Comparison of ENCODE assay signal across 1 cellular context in genomic region chr11:27362749-27363575, GRCh38.
A peak's percentile ranks its signal among the peaks of the same experiment; 100 is the strongest.
TF ChIP-seq lines count a peak whose summit lies in the region.

CCDC34 (minus strand) TSS chr11:27363215; CDS start chr11:27363194, 21 bp downstream.

TF ChIP-seq in K562, 482 proteins besides CTCF, POLR2A, EP300 and RAD21 (continued from another document):
- TF ChIP-seq PKNOX1 (IDR thresholded peaks at IDR 0.05) (no peak), SNAPC5 (CRISPR knock-in tag; IDR thresholded peaks at IDR 0.05) (no peak), ZNF239 (CRISPR knock-in tag; IDR thresholded peaks at IDR 0.05) (peak; percentile 30; the same call in 1 of the 2 replicates), MNT (conservative IDR thresholded peaks at IDR 0.05) (peak; percentile 90 to 95), RUNX1 (IDR thresholded peaks at IDR 0.05; ENCODE audit: low read depth) (no peak), ZNF232 (CRISPR knock-in tag; IDR thresholded peaks at IDR 0.05) (no peak), RFX1 (IDR thresholded peaks at IDR 0.05) (peak; percentile 99), ZNF41 (CRISPR knock-in tag; conservative IDR thresholded peaks at IDR 0.05) (no peak), TAF1 (IDR thresholded peaks at IDR 0.05; ENCODE audit: control insufficient read depth, extremely low read depth, insufficient read depth, low read length, severe bottlenecking) (peak; percentile 67), CREM (IDR thresholded peaks at IDR 0.05; ENCODE audit: low read depth) (peak; percentile 28; the same call in 1 of the 2 replicates), REST (CRISPR knock-in tag; IDR thresholded peaks at IDR 0.05; ENCODE audit: low read depth) (0 out of 2 replicates have a peak, but pooled peaks have one; percentile 25), ZNF511 (CRISPR knock-in tag; IDR thresholded peaks at IDR 0.05) (peak; percentile 68; the same call in 1 of the 2 replicates), SMARCC2 (IDR thresholded peaks at IDR 0.05; ENCODE audit: low read depth) (no peak), ARID2 (IDR thresholded peaks at IDR 0.05) (no peak), ZNF175 (CRISPR knock-in tag; IDR thresholded peaks at IDR 0.05; ENCODE audit: low read depth) (peak; percentile 24; the same call in 1 of the 2 replicates), TGIF2 (CRISPR knock-in tag; IDR thresholded peaks at IDR 0.05) (peak; percentile 58; the same call in 1 of the 2 replicates), ZC3H4 (CRISPR knock-in tag; IDR thresholded peaks at IDR 0.05; ENCODE audit: borderline replicate concordance) (no peak), RBM25 (IDR thresholded peaks at IDR 0.05; ENCODE audit: low read depth, low read length, severe bottlenecking) (peak; percentile 70), PATZ1 (CRISPR knock-in tag; IDR thresholded peaks at IDR 0.05; ENCODE audit: borderline replicate concordance) (no peak), MAX (CRISPR knock-in tag; IDR thresholded peaks at IDR 0.05) (peak; percentile 89), ZFX (CRISPR knock-in tag; IDR thresholded peaks at IDR 0.05) (peak; percentile 93), MTA3 (IDR thresholded peaks at IDR 0.05; ENCODE audit: borderline replicate concordance) (peak; percentile 64; the same call in 1 of the 2 replicates), ATF4 (CRISPR knock-in tag; IDR thresholded peaks at IDR 0.05) (no peak), ZNF146 (CRISPR knock-in tag; IDR thresholded peaks at IDR 0.05; ENCODE audit: unreplicated experiment) (no peak), NRF1 (conservative IDR thresholded peaks at IDR 0.05 in 1 of 2, IDR thresholded peaks at IDR 0.05 in 1 of 2) (peak; percentile 83 to 86), CSDE1 (IDR thresholded peaks at IDR 0.05) (peak in 1 of 2 experiments; percentile 95; a peak in 2 of 4 replicates), BCOR (IDR thresholded peaks at IDR 0.05) (0 out of 2 replicates have a peak, but pooled peaks have one; percentile 35), MXD1 (CRISPR knock-in tag; IDR thresholded peaks at IDR 0.05; ENCODE audit: borderline replicate concordance, poor library complexity, severe bottlenecking) (peak; percentile 75), RFX5 (IDR thresholded peaks at IDR 0.05; ENCODE audit: low read depth, low read length) (peak; percentile 86), ZNF79 (CRISPR knock-in tag; IDR thresholded peaks at IDR 0.05; ENCODE audit: low read depth) (no peak), NR3C1 (CRISPR knock-in tag; IDR thresholded peaks at IDR 0.05) (peak; percentile 40; the same call in 1 of the 2 replicates), ZNF354B (CRISPR knock-in tag; IDR thresholded peaks at IDR 0.05) (no peak), HDAC2 (IDR thresholded peaks at IDR 0.05) (peak; percentile 71; the same call in 1 of the 2 replicates), MAFG (tag; conservative IDR thresholded peaks at IDR 0.05) (no peak), EGR1 (conservative IDR thresholded peaks at IDR 0.05) (peak; percentile 77), BDP1 (IDR thresholded peaks at IDR 0.05; ENCODE audit: insufficient read depth, insufficient read length) (no peak), PTTG1 (tag; IDR thresholded peaks at IDR 0.05; ENCODE audit: low read depth) (no peak), AFF4 (CRISPR knock-in tag; IDR thresholded peaks at IDR 0.05) (no peak), CTBP1 (IDR thresholded peaks at IDR 0.05; ENCODE audit: borderline replicate concordance) (peak; percentile 78; the same call in 1 of the 2 replicates), ZBTB34 (CRISPR knock-in tag; IDR thresholded peaks at IDR 0.05) (no peak), ZFP30 (CRISPR knock-in tag; IDR thresholded peaks at IDR 0.05; ENCODE audit: borderline replicate concordance) (no peak), HMG20A (CRISPR knock-in tag; conservative IDR thresholded peaks at IDR 0.05) (no peak), PCBP1 (IDR thresholded peaks at IDR 0.05; ENCODE audit: low read depth, low read length, poor library complexity, severe bottlenecking) (no peak), POLR2H (tag; IDR thresholded peaks at IDR 0.05; ENCODE audit: low read depth) (no peak)
TF ChIP-seq in K562: peak in this region for 92.
